9 cellular contexts compared by ENCODE assay signal in genomic region chr9:128636024-128636390, GRCh38. TPM values are rescaled to one million over a fixed set of nuclear protein-coding genes. Genes with fewer than 3 reads are reported as not detected.
DNase-seq lines count a peak whose midpoint lies in the region; ATAC-seq, FAIRE-seq and TF ChIP-seq lines count a peak whose summit lies in the region.
"Had no signal": no experiment of that assay in that cellular context is flagged by ENCODE, and none has a peak within 500 bp of the region (broad histone marks: within the 10 kb centered on the region; RNA-seq: fewer than 3 reads in every experiment).

No MANE protein-coding gene starts in this region.

- no peaks in the 10 kb centered on the region for H3K9me3 ChIP-seq in A549

- no peak overlapping the region for H2BK120ac ChIP-seq in mesendoderm (ENCODE audit: low read depth, low read length)

- no peaks in the 10 kb centered on the region for H3K79me1 ChIP-seq in mesendoderm (ENCODE audit: low read length)

- H2BK5ac ChIP-seq in mesendoderm (ENCODE audit: low read length): no peak overlapping the region

- peak; percentile 60 to 65 for TF ChIP-seq RAD21 in A549 (conservative IDR thresholded peaks at IDR 0.05 in 1 of 2, IDR thresholded peaks at IDR 0.05 in 1 of 2)

- H3K23ac ChIP-seq in mesendoderm (ENCODE audit: low read length): no peak overlapping the region

- TF ChIP-seq CTCF in A549 (IDR thresholded peaks at IDR 0.05) (peak; percentile 56), LNCAP (IDR thresholded peaks at IDR 0.05) (peak; percentile 46; the same call in 1 of the 2 replicates)

- no peak overlapping the region for H4K8ac ChIP-seq in mesendoderm (ENCODE audit: low read depth, low read length)

- H3K4ac ChIP-seq in mesendoderm (ENCODE audit: low read depth, low read length): no peak overlapping the region

- no peak; a peak in 1 of 5 replicates for TF ChIP-seq EP300 in A549 (IDR thresholded peaks at IDR 0.05)

- POLR2A ChIA-PET in A549 (lab: Yijun Ruan, JAX): interaction anchor here (0.5 to 2.4 kb wide), 21 partner anchors 8 to 331 kb away, joined by 3 to 24 read pairs (median 5); partner anchors contain the start of genes CERCAM, PKN3, SET and SPOUT1

- TF ChIP-seq POLR2A in A549 (IDR thresholded peaks at IDR 0.05; ENCODE audit: low read length): no peak

- no peak overlapping the region for H2BK15ac ChIP-seq in mesendoderm (replicated peaks; ENCODE audit: low read depth)

- peak overlapping the region; percentile 97 to 99 for H3K27ac ChIP-seq in A549
- peak overlapping the region; percentile 6 for H3K27ac ChIP-seq in mesendoderm (ENCODE audit: low read depth, low read length)

- peaks cover 14% of the 10 kb centered on the region for H3K36me3 ChIP-seq in mesendoderm (ENCODE audit: control insufficient read depth, insufficient read depth, low read length)

- H3K4me2 ChIP-seq in A549 (peak overlapping the region; percentile 93), mesendoderm (ENCODE audit: low read length) (no peak overlapping the region)

- H3K4me1 ChIP-seq in A549 (peaks cover 43% of the 10 kb centered on the region), mesendoderm (ENCODE audit: control insufficient read depth, low read depth, low read length) (no peaks in the 10 kb centered on the region)

- H3K9ac ChIP-seq in mesendoderm (ENCODE audit: low read length): peak overlapping the region; percentile 36

- H3K79me2 ChIP-seq in mesendoderm (ENCODE audit: control insufficient read depth, insufficient read depth, low read length): no peaks in the 10 kb centered on the region

- no peaks in the 10 kb centered on the region for H3K27me3 ChIP-seq in mesendoderm (ENCODE audit: insufficient read depth, low read length, poor library complexity)

- WGBS in A549 (ENCODE audit: missing lambda C conversion rate): 5% methylated on average over 9 of the region's 16 CpGs
- WGBS in mesendoderm (ENCODE audit: extremely low coverage, insufficient coverage, low lambda C conversion rate): no CpG with 5 or more reads among the region's 16 CpGs

- DNase-seq in A549 (ENCODE audit: low read depth in 1 of 2, low spot score in 1 of 2) (peak; percentile 87 to 89), cerebellar cortex (ENCODE audit: low spot score) (peak; percentile 41), mesendoderm (peak; percentile 91), NCI-H748 (lab: John Stamatoyannopoulos, UW; ENCODE audit: unreplicated experiment) (no peak)
- no peak for DNase-seq in activated CD4-positive, alpha-beta T cell treated with anti-CD3 and anti-CD28 coated beads for 48 hours
- DNase-seq: stimulated activated CD4-positive, alpha-beta T cell treated with anti-CD3 and anti-CD28 coated beads, Interleukin-4, amount 100 ng/mL, for 24 hours had no signal

- no peak overlapping the region for H2AK5ac ChIP-seq in mesendoderm (ENCODE audit: low read length)

- peak overlapping the region; percentile 7 for H3K18ac ChIP-seq in mesendoderm (ENCODE audit: low read length)

- peak overlapping the region; percentile 31 for H3K4me3 ChIP-seq in A549
- no peak overlapping the region for H3K4me3 ChIP-seq in mesendoderm (ENCODE audit: low read length)

- CTCF ChIA-PET in A549 (lab: Yijun Ruan, JAX): interaction anchor here (0.6 to 7.4 kb wide), 68 partner anchors 9 to 420 kb away, joined by 3 to 61 read pairs (median 4); partner anchors contain the start of genes DYNC2I2, ENDOG, PKN3 and SPTAN1

- peak; percentile 74 to 82 for ATAC-seq in A549
- no peak for ATAC-seq in GM18517 (IDR thresholded peaks at IDR 0.05; ENCODE audit: unreplicated experiment)
- ATAC-seq in GM21576 (IDR thresholded peaks at IDR 0.05; ENCODE audit: unreplicated experiment): no peak

- peak; percentile 46 for FAIRE-seq in A549 (lab: Jason Lieb, UNC)

- no peak overlapping the region for H4K5ac ChIP-seq in mesendoderm (ENCODE audit: low read length)

- peak overlapping the region; percentile 81 for H3K56ac ChIP-seq in mesendoderm (ENCODE audit: low read length)

TF ChIP-seq in A549, 52 proteins besides CTCF, POLR2A, EP300 and RAD21:
- no peak for TF ChIP-seq ZC3H11A (IDR thresholded peaks at IDR 0.05)
- no peak for TF ChIP-seq RFX5 (IDR thresholded peaks at IDR 0.05)
- TF ChIP-seq GATA3 (IDR thresholded peaks at IDR 0.05; ENCODE audit: borderline replicate concordance): peak; percentile 5; the same call in 1 of the 2 replicates
- TF ChIP-seq SMC3 (IDR thresholded peaks at IDR 0.05): peak; percentile 49; the same call in 2 of the 3 replicates
- TF ChIP-seq MAX (IDR thresholded peaks at IDR 0.05): peak; percentile 66
- no peak for TF ChIP-seq KDM1A (IDR thresholded peaks at IDR 0.05; ENCODE audit: low read depth)
- peak; percentile 81; the same call in 1 of the 2 replicates for TF ChIP-seq E2F6 (IDR thresholded peaks at IDR 0.05; ENCODE audit: borderline replicate concordance, low read depth)
- TF ChIP-seq RNF2 (IDR thresholded peaks at IDR 0.05; ENCODE audit: borderline replicate concordance, low read depth): no peak
- TF ChIP-seq JUN (IDR thresholded peaks at IDR 0.05): no peak
- TF ChIP-seq ESRRA (IDR thresholded peaks at IDR 0.05; ENCODE audit: borderline replicate concordance, low read length): 0 out of 2 replicates have a peak, but pooled peaks have one; percentile 15
- TF ChIP-seq HEYL (CRISPR knock-in tag; IDR thresholded peaks at IDR 0.05): no peak
TF ChIP-seq in A549: peak in this region for 5.

RNA-seq across cellular contexts. Expression of gene DYNC2I2, which starts 20.6 kb away (rescaled TPM):
- 57.3 and 62.8 TPM in 2 replicates for polyA plus RNA-seq in A549 (2011; rRNA removed)
- polyA plus RNA-seq in A549 (2012; cell fraction: cytosol; rRNA removed): 184 and 236 TPM in 2 replicates
- polyA plus RNA-seq in A549 (2012; cell fraction: nucleus; rRNA removed): 313 and 398 TPM in 2 replicates
- 113 to 117 TPM (median 114 TPM) in 3 replicates for polyA plus RNA-seq in A549 (2017; fragmentation: RNase III; extraction: RNeasy Plus Mini Kit Qiagen cat#74134 plus additional on column Dnase treatment)
- 47.5 and 81.7 TPM in 2 replicates for polyA minus RNA-seq in A549 (2011; rRNA and poly(A)+ RNA removed)
- 21.0 TPM for polyA plus RNA-seq in mesendoderm (2013, experiment 1 of 2)
- 21.1 TPM for polyA plus RNA-seq in mesendoderm (2013, experiment 2 of 2)

RNA-seq across cellular contexts. Expression of gene SET, which starts 53.0 kb away (rescaled TPM):
- polyA plus RNA-seq in A549 (2011; rRNA removed) (293 and 518 TPM in 2 replicates), A549 (2017; fragmentation: RNase III; extraction: RNeasy Plus Mini Kit Qiagen cat#74134 plus additional on column Dnase treatment) (538 to 546 TPM (median 544 TPM) in 3 replicates)
- 78.7 and 85.2 TPM in 2 replicates for polyA plus RNA-seq in A549 (2012; cell fraction: cytosol; rRNA removed)
- polyA plus RNA-seq in A549 (2012; cell fraction: nucleus; rRNA removed): 34.6 and 48.0 TPM in 2 replicates
- 108 TPM in 2 replicates for polyA minus RNA-seq in A549 (2011; rRNA and poly(A)+ RNA removed)
- 1,074 TPM for polyA plus RNA-seq in mesendoderm (2013, experiment 1 of 2)
- 1,092 TPM for polyA plus RNA-seq in mesendoderm (2013, experiment 2 of 2)

Comparison
In these comparisons a context has a peak if more than half of its experiments do, and no peak if none do; other contexts are left out.
1. ATAC-seq: peak in A549 (2 of 2); none in GM18517 (single experiment) and GM21576 (single experiment).
2. DNase-seq: peak in A549 (2 of 2), cerebellar cortex (single experiment) and mesendoderm (single experiment); none in NCI-H748 (single experiment) and activated CD4-positive, alpha-beta T cell treated with anti-CD3 and anti-CD28 coated beads for 48 hours (single experiment).